In the genomic region with DNA sequence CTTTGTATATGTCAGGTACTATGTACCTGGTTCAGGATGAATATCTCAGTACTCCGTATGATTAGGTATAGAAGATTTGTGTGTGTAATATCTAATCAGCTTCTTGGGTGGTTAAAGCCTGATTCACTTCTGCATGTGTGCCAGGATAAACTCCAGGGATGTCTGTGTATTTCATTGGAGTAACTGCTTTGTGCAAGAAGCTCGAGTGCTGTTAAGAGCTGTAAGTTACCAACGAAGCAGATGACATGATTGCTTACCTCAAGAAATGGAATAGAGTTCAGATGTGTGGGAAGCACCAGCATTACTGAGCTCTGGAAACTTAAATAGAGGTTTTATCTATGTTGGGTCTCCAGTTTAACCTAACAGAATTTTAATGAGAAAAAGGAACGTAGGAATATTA, we compare ENCODE assay signal across 18 cellular contexts. TPM values are rescaled to one million over a fixed set of nuclear protein-coding genes. Genes with fewer than 3 reads are reported as not detected.
A peak's percentile ranks its signal among the peaks of the same experiment; 100 is the strongest.
DNase-seq lines count a peak whose midpoint lies in the region; ATAC-seq and TF ChIP-seq lines count a peak whose summit lies in the region.
"Had no signal": no experiment of that assay in that cellular context is flagged by ENCODE, and none has a peak within 500 bp of the region (broad histone marks: within the 10 kb centered on the region; RNA-seq: fewer than 3 reads in every experiment).

No MANE protein-coding gene starts in this region.

- no peak overlapping the region for H2BK120ac ChIP-seq in IMR-90 (ENCODE audit: low read depth, low read length)

- H2BK20ac ChIP-seq in IMR-90 (ENCODE audit: low read depth, low read length), result no peak overlapping the region

- H3K4me3 ChIP-seq in IMR-90 (ENCODE audit: insufficient read depth, low read depth, low read length) (no peak overlapping the region), fibroblast of mammary gland (ENCODE audit: control insufficient read depth, low read depth, low read length) (no peak overlapping the region), upper lobe of right lung (no peak overlapping the region), OCI-LY7 (ENCODE audit: low read depth, low read length, poor library complexity, severe bottlenecking) (no peak overlapping the region), aorta (ENCODE audit: low read length in 2 of 2) (no peak overlapping the region)
- H3K4me3 ChIP-seq: GM12878, GM23338, HAP-1 had no signal

- no peaks in the 10 kb centered on the region for H3K79me2 ChIP-seq in OCI-LY7 (ENCODE audit: insufficient read depth, low read depth, low read length)

- H3K9ac ChIP-seq in IMR-90 (ENCODE audit: low read depth, low read length), result no peak overlapping the region

- H4K8ac ChIP-seq in IMR-90 (ENCODE audit: low read depth in 2 of 2, low read length in 2 of 2), result no peak overlapping the region

- no peak overlapping the region for H3K4ac ChIP-seq in IMR-90 (ENCODE audit: low read depth, low read length)

- H2AK9ac ChIP-seq in IMR-90 (replicated peaks; ENCODE audit: low read depth, low read length, poor library complexity), result no peak overlapping the region

- no peak overlapping the region for H2BK15ac ChIP-seq in IMR-90 (ENCODE audit: low read depth, low read length)

- intact Hi-C loops in IMR-90 (cut with micrococcal nuclease), result loop anchor here (5.0 kb wide), 1 partner anchor 70 kb away; no protein-coding TSS in a partner anchor
- intact Hi-C loops in upper lobe of right lung (cut with DNase I), result no loop called here
- intact Hi-C loops in OCI-LY7 (cut with micrococcal nuclease; ENCODE audit: unreplicated experiment), result no loop called here
- intact Hi-C loops in aorta (cut with DNase I), result loop anchor here (5.0 to 10.0 kb wide), 2 partner anchors 67 to 85 kb away; partner anchors contain the start of gene RASGRP1 (in 1 of the 2)

- WGBS in IMR-90 (ENCODE audit: extremely low coverage in 2 of 2, insufficient read length in 1 of 2), 2 experiments, result 100% methylated on average over 1 of the region's 4 CpGs; no CpG with 5 or more reads in 1 of the 2 experiments
- 69 to 70% methylated on average over 4 of the region's 4 CpGs for WGBS in aorta, 2 donors

- H4K91ac ChIP-seq in IMR-90 (ENCODE audit: insufficient read depth, low read depth, low read length), result no peak overlapping the region

- peaks cover 7% of the 10 kb centered on the region for H3K9me1 ChIP-seq in IMR-90 (ENCODE audit: insufficient read depth, low read length)

- H3K27me3 ChIP-seq in IMR-90 (ENCODE audit: control insufficient read depth, insufficient read depth, low read length) (no peaks in the 10 kb centered on the region), upper lobe of right lung (no peaks in the 10 kb centered on the region), aorta (ENCODE audit: control insufficient read depth in 1 of 2, insufficient read depth in 2 of 2, low read length in 1 of 2) (no peaks in the 10 kb centered on the region)

- H3K56ac ChIP-seq in IMR-90 (ENCODE audit: extremely low read depth, insufficient read depth, low read length), result no peak overlapping the region

- POLR2A ChIA-PET in IMR-90 (lab: Charles Lee; ENCODE audit: unreplicated experiment), result no interaction called here
- POLR2A ChIA-PET in OCI-LY7 (lab: Charles Lee), result interaction anchor here (0.5 to 1.3 kb wide), 4 partner anchors 13 to 191 kb away, joined by 3 to 5 read pairs (median 4); no protein-coding TSS in a partner anchor

- no peaks in the 10 kb centered on the region for H3K9me3 ChIP-seq in IMR-90 (ENCODE audit: control insufficient read depth, insufficient read depth, low read length)
- no peaks in the 10 kb centered on the region for H3K9me3 ChIP-seq in upper lobe of right lung
- H3K9me3 ChIP-seq in OCI-LY7 (ENCODE audit: low read length), result no peaks in the 10 kb centered on the region
- H3K9me3 ChIP-seq in aorta (ENCODE audit: control insufficient read depth, low read length), result no peaks in the 10 kb centered on the region
- H3K9me3 ChIP-seq: HAP-1 had no signal

- H3K23ac ChIP-seq in IMR-90 (ENCODE audit: low read depth, low read length), result no peak overlapping the region

- H3K9me2 ChIP-seq in OCI-LY7 (ENCODE audit: insufficient read depth, low read length), result no peaks in the 10 kb centered on the region

- BruUV-seq in IMR-90 (replicated peaks; lab: Mats Ljungman, UMichigan), result no TSS peak
- no TSS peak for BruUV-seq in OCI-LY7 (replicated peaks; lab: Mats Ljungman, UMichigan)

- DNase-seq in IMR-90 (peak; percentile 21), amniotic epithelial cell (ENCODE audit: low read depth) (peak; percentile 57), fibroblast of mammary gland (ENCODE audit: low read depth) (peak; percentile 46), upper lobe of right lung (no peak), OCI-LY7 (ENCODE audit: low spot score) (no peak), aorta (no peak)
- DNase-seq in activated CD8-positive, alpha-beta memory T cell treated with anti-CD3 and anti-CD28 coated beads for 24 hours, result no peak
- DNase-seq: CD4-positive, CD25-positive, alpha-beta regulatory T cell; CD8-positive, alpha-beta memory T cell; DMS 273 treated with DMSO at 0.1 percent for 48 hours; DMS79; EL; GDM1; HFFc6 had no signal

- H3K4me2 ChIP-seq in IMR-90 (ENCODE audit: low read depth, low read length), result no peak overlapping the region
- no peak overlapping the region for H3K4me2 ChIP-seq in OCI-LY7 (ENCODE audit: low read length)
- H3K4me2 ChIP-seq: GM23338 had no signal

- TF ChIP-seq RAD21 in IMR-90 (IDR thresholded peaks at IDR 0.05; ENCODE audit: low read length), result no peak

- peaks cover 7 to 12% of the 10 kb centered on the region in 2 experiments for H3K79me1 ChIP-seq in IMR-90 (ENCODE audit: low read depth in 1 of 2, low read length in 2 of 2)

- no peak overlapping the region for H2BK5ac ChIP-seq in IMR-90 (ENCODE audit: low read depth, low read length, poor library complexity, severe bottlenecking)

- in situ Hi-C loops in IMR-90 (cut with MboI; ENCODE audit: low sequenced_read_pairs), result no loop called here

- TF ChIP-seq CTCF in IMR-90 (conservative IDR thresholded peaks at IDR 0.05; ENCODE audit: low read depth, low read length) (no peak), fibroblast of mammary gland (conservative IDR thresholded peaks at IDR 0.05; ENCODE audit: control insufficient read depth, insufficient read depth, low read depth, low read length) (no peak), upper lobe of right lung (IDR thresholded peaks at IDR 0.05) (no peak), OCI-LY7 (conservative IDR thresholded peaks at IDR 0.05; ENCODE audit: low read length) (no peak)

- no peak overlapping the region for H2AK5ac ChIP-seq in IMR-90 (ENCODE audit: low read depth, low read length)

- H3K14ac ChIP-seq in IMR-90 (replicated peaks; ENCODE audit: low read depth, low read length), result no peak overlapping the region

- dilution Hi-C loops in IMR-90 (cut with HindIII; ENCODE audit: low sequenced_read_pairs, unreplicated experiment), result no loop called here

- no peaks in the 10 kb centered on the region for H4K20me1 ChIP-seq in IMR-90 (ENCODE audit: insufficient read depth, low read length)
- H4K20me1 ChIP-seq in OCI-LY7 (ENCODE audit: insufficient read depth, low read length), result no peaks in the 10 kb centered on the region

- ATAC-seq in IMR-90 (ENCODE audit: low read depth), result no peak
- ATAC-seq in upper lobe of right lung, result peak; percentile 56
- ATAC-seq in aorta (ENCODE audit: low FRiP score), result no peak
- ATAC-seq: GM12878, GM23338 had no signal

- H3K36me3 ChIP-seq in IMR-90 (ENCODE audit: control insufficient read depth, insufficient read depth, low read length), result peaks cover 13% of the 10 kb centered on the region
- peaks cover 53% of the 10 kb centered on the region for H3K36me3 ChIP-seq in upper lobe of right lung
- peaks cover 67% of the 10 kb centered on the region for H3K36me3 ChIP-seq in OCI-LY7 (ENCODE audit: insufficient read depth, low read length)
- no peaks in the 10 kb centered on the region for H3K36me3 ChIP-seq in aorta (ENCODE audit: control insufficient read depth in 1 of 2, insufficient read depth in 2 of 2, low read length in 1 of 2)

- no peak overlapping the region for H2AFZ ChIP-seq in IMR-90 (replicated peaks; ENCODE audit: low read length, poor library complexity)
- no peak overlapping the region for H2AFZ ChIP-seq in OCI-LY7 (ENCODE audit: low read length)
- H2AFZ ChIP-seq: GM23338 had no signal

- no peak overlapping the region for H4K5ac ChIP-seq in IMR-90 (ENCODE audit: low read depth, low read length)

- H3K18ac ChIP-seq in IMR-90 (ENCODE audit: low read depth, low read length), result no peak overlapping the region; the same call in 1 of the 2 replicates

- H3K4me1 ChIP-seq in IMR-90 (ENCODE audit: control insufficient read depth, insufficient read depth, low read length) (peaks cover 4% of the 10 kb centered on the region; the same call in 1 of the 2 replicates), upper lobe of right lung (no peaks in the 10 kb centered on the region), OCI-LY7 (ENCODE audit: insufficient read depth, low read length, poor library complexity, severe bottlenecking) (no peaks in the 10 kb centered on the region), aorta (ENCODE audit: control insufficient read depth in 1 of 2, insufficient read depth in 2 of 2, low read length in 2 of 2) (no peaks in the 10 kb centered on the region)
- H3K4me1 ChIP-seq: HAP-1 had no signal

- H3K27ac ChIP-seq in IMR-90 (ENCODE audit: insufficient read depth, low read length), result no peak overlapping the region
- no peak overlapping the region for H3K27ac ChIP-seq in upper lobe of right lung
- H3K27ac ChIP-seq in OCI-LY7 (ENCODE audit: low read depth, low read length, poor library complexity, severe bottlenecking), result no peak overlapping the region
- H3K27ac ChIP-seq in aorta (ENCODE audit: low read depth in 1 of 2, low read length in 2 of 2), result no peak overlapping the region
- H3K27ac ChIP-seq: C4-2B had no signal

- TF ChIP-seq POLR2A in IMR-90 (IDR thresholded peaks at IDR 0.05; ENCODE audit: low read depth, low read length), result no peak

- CTCF ChIA-PET in IMR-90 (lab: Yijun Ruan, JAX), result no interaction called here
- CTCF ChIA-PET in OCI-LY7 (lab: Charles Lee; ENCODE audit: unreplicated experiment), result no interaction called here

TF ChIP-seq in IMR-90, 13 proteins besides CTCF, POLR2A, EP300 and RAD21 (continues in another document):
- no peak for TF ChIP-seq BHLHE40 (IDR thresholded peaks at IDR 0.05; ENCODE audit: low read depth, low read length)
- no peak for TF ChIP-seq CEBPB (IDR thresholded peaks at IDR 0.05; ENCODE audit: low read depth, low read length)
- TF ChIP-seq FOS (IDR thresholded peaks at IDR 0.05; ENCODE audit: low read depth, low read length), result no peak
- TF ChIP-seq RFX5 (IDR thresholded peaks at IDR 0.05; ENCODE audit: low read depth, low read length), result no peak
- TF ChIP-seq MAZ (IDR thresholded peaks at IDR 0.05; ENCODE audit: borderline replicate concordance, low read depth, low read length), result no peak
- TF ChIP-seq MXI1 (IDR thresholded peaks at IDR 0.05; ENCODE audit: borderline replicate concordance, low read depth, low read length), result no peak

RNA-seq across cellular contexts. Expression of gene FAM98B, which starts 23.7 kb away (rescaled TPM):
- total RNA-seq in IMR-90 (2012; rRNA removed) (2.7 and 7.2 TPM in 2 replicates), upper lobe of right lung (24.8 TPM), OCI-LY7 (2022) (29.1 and 39.1 TPM in 2 replicates), aorta (10 to 100 TPM; 23.0 to 33.4 TPM)
- polyA plus RNA-seq in IMR-90 (2012; rRNA removed) (7.9 and 12.2 TPM in 2 replicates), aorta (10 to 100 TPM in 1 of 2 donors, 1 to 10 TPM in 1; 9.6 to 16.8 TPM)
- polyA plus RNA-seq in IMR-90 (2012; cell fraction: cytosol; rRNA removed), result 1.0 and 1.5 TPM in 2 replicates
- 0.23 and 2.2 TPM in 2 replicates for polyA plus RNA-seq in IMR-90 (2012; cell fraction: nucleus; rRNA removed; ENCODE audit: low replicate concordance)
- 8.5 and 17.0 TPM in 2 replicates for total RNA-seq in OCI-LY7 (2014; rRNA removed; shearing (Covaris generic))

Comparison
In these comparisons a context has a peak if more than half of its experiments do, and no peak if none do; other contexts are left out.
1. DNase-seq: peak in IMR-90 (single experiment), amniotic epithelial cell (single experiment) and fibroblast of mammary gland (single experiment); none in upper lobe of right lung (single experiment), OCI-LY7 (single experiment), activated CD8-positive, alpha-beta memory T cell treated with anti-CD3 and anti-CD28 coated beads for 24 hours (single experiment) and aorta (0 of 2).
2. intact Hi-C loops: an anchor here in IMR-90 (5.0 kb wide) and aorta (5.0 to 10.0 kb wide); none called in upper lobe of right lung and OCI-LY7.